Comparison of ENCODE assay signal across 8 cellular contexts in the genomic region with DNA sequence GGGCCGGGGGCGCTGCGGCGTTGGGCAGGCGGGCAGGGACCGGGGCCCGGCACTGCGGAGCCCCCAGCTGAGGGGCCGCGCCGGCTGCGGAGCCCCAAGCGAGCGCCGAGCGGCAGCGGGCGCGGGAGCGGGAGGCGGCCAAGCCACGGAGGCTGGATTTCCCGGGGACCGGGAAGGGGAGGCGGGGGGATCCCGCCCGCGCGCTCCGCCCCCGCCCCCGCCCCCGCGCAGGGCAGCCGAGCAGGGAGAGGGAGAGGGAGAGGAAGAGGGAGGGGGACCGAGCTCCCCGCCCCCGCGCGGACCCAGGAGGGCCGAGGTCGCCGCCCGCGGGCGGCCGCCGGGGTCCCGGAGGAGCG. TPM values are rescaled to one million over a fixed set of nuclear protein-coding genes. Genes with fewer than 3 reads are reported as not detected.
DNase-seq lines count a peak whose midpoint lies in the region; ATAC-seq and TF ChIP-seq lines count a peak whose summit lies in the region.

Gene DLGAP3, minus strand, starts transcription at position 154 of the 356 bp plus-strand sequence. CDS start 24,267 bp downstream, outside the sequence.

- no peak within 1 kb of the TSS for H3K27ac Mint-ChIP-seq in activated CD8-positive, alpha-beta memory T cell treated with anti-CD3 and anti-CD28 coated beads, Interleukin-2, amount 10 ng/mL, durations not matched to agents 7 days and 5 days

- H3K4me3 ChIP-seq in SJCRH30 (peak within 1 kb of the TSS; percentile 62), smooth muscle cell (peak within 1 kb of the TSS; percentile 46)

- no peak within 1 kb of the TSS for H2AFZ ChIP-seq in smooth muscle cell (ENCODE audit: low read depth)

- H3K27ac ChIP-seq in SJCRH30: no peak within 1 kb of the TSS
- no peak within 1 kb of the TSS for H3K27ac ChIP-seq in smooth muscle cell (ENCODE audit: low read depth)

- CTCF ChIA-PET in activated CD8-positive, alpha-beta memory T cell treated with anti-CD3 and anti-CD28 coated beads, Interleukin-2, amount 10 ng/mL, durations not matched to agents 7 days and 5 days (lab: Charles Lee): no interaction called here

- H3K36me3 Mint-ChIP-seq in activated CD8-positive, alpha-beta memory T cell treated with anti-CD3 and anti-CD28 coated beads, Interleukin-2, amount 10 ng/mL, durations not matched to agents 7 days and 5 days: no peaks in the 10 kb centered on the region

- DNase-seq in activated CD8-positive, alpha-beta memory T cell treated with anti-CD3 and anti-CD28 coated beads, Interleukin-2, amount 10 ng/mL, durations not matched to agents 7 days and 5 days: no peak
- no peak for DNase-seq in activated CD8-positive, alpha-beta memory T cell treated with anti-CD3 and anti-CD28 coated beads, Interleukin-2, amount 50 U/mL, for 4 hours
- peak; percentile 43 to 63 for DNase-seq in SJCRH30
- peak; percentile 9 for DNase-seq in glomerular visceral epithelial cell (ENCODE audit: extremely low spot score)
- no peak for DNase-seq in smooth muscle cell (lab: John Stamatoyannopoulos, UW; ENCODE audit: unreplicated experiment)
- no peak for DNase-seq in hippocampal formation (lab: John Stamatoyannopoulos, UW)

- H4K20me1 ChIP-seq in smooth muscle cell (ENCODE audit: low read depth): no peaks in the 10 kb centered on the region

- ATAC-seq in activated CD8-positive, alpha-beta memory T cell treated with anti-CD3 and anti-CD28 coated beads, Interleukin-2, amount 10 ng/mL, durations not matched to agents 7 days and 5 days: peak; percentile 20
- ATAC-seq in GM18858 (IDR thresholded peaks at IDR 0.05; ENCODE audit: unreplicated experiment) (no peak), GM18870 (IDR thresholded peaks at IDR 0.05; ENCODE audit: unreplicated experiment) (no peak)

- no peaks in the 10 kb centered on the region for H3K79me2 ChIP-seq in smooth muscle cell (ENCODE audit: low read depth)

- H3K9ac ChIP-seq in smooth muscle cell (ENCODE audit: low read depth): no peak within 1 kb of the TSS

- WGBS in smooth muscle cell (ENCODE audit: low lambda C conversion rate): 0% methylated on average over 9 of the region's 50 CpGs

- peaks cover 5% of the 10 kb centered on the region for H3K4me1 Mint-ChIP-seq in activated CD8-positive, alpha-beta memory T cell treated with anti-CD3 and anti-CD28 coated beads, Interleukin-2, amount 10 ng/mL, durations not matched to agents 7 days and 5 days

- H3K36me3 ChIP-seq in SJCRH30: no peaks in the 10 kb centered on the region
- no peaks in the 10 kb centered on the region for H3K36me3 ChIP-seq in smooth muscle cell (ENCODE audit: low read depth)

- peaks cover 69% of the 10 kb centered on the region for H3K27me3 Mint-ChIP-seq in activated CD8-positive, alpha-beta memory T cell treated with anti-CD3 and anti-CD28 coated beads, Interleukin-2, amount 10 ng/mL, durations not matched to agents 7 days and 5 days

- peak within 1 kb of the TSS; percentile 39 for H3K4me3 Mint-ChIP-seq in activated CD8-positive, alpha-beta memory T cell treated with anti-CD3 and anti-CD28 coated beads, Interleukin-2, amount 10 ng/mL, durations not matched to agents 7 days and 5 days

- H3K9me3 ChIP-seq in SJCRH30 (replicated peaks) (no peaks in the 10 kb centered on the region), smooth muscle cell (replicated peaks; ENCODE audit: low read depth) (no peaks in the 10 kb centered on the region)

- no peaks in the 10 kb centered on the region for H3K4me1 ChIP-seq in SJCRH30
- H3K4me1 ChIP-seq in smooth muscle cell (ENCODE audit: low read depth): no peaks in the 10 kb centered on the region

- H3F3A ChIP-seq in smooth muscle cell (ENCODE audit: low read depth): no peaks in the 10 kb centered on the region

- H3K27me3 ChIP-seq in SJCRH30 (peaks cover 14% of the 10 kb centered on the region), smooth muscle cell (ENCODE audit: low read depth) (peaks cover 78% of the 10 kb centered on the region)

- H3K9me3 Mint-ChIP-seq in activated CD8-positive, alpha-beta memory T cell treated with anti-CD3 and anti-CD28 coated beads, Interleukin-2, amount 10 ng/mL, durations not matched to agents 7 days and 5 days (ENCODE audit: low read depth): no peaks in the 10 kb centered on the region

- TF ChIP-seq CTCF in smooth muscle cell (IDR thresholded peaks at IDR 0.05; ENCODE audit: borderline replicate concordance, insufficient read depth, poor library complexity, severe bottlenecking): no peak

- H3K4me2 ChIP-seq in smooth muscle cell: peak within 1 kb of the TSS; percentile 87

RNA-seq across cellular contexts. Expression of gene DLGAP3, which starts in this region (rescaled TPM):
- under 1 TPM; 0.50 to 0.66 TPM for total RNA-seq in activated CD8-positive, alpha-beta memory T cell treated with anti-CD3 and anti-CD28 coated beads, Interleukin-2, amount 10 ng/mL, durations not matched to agents 7 days and 5 days
- total RNA-seq in SJCRH30 (2014; rRNA removed; shearing (Covaris generic)): 0.81 and 0.89 TPM in 2 replicates
- not detected in 2 replicates for total RNA-seq in smooth muscle cell
- not detected in 2 replicates for polyA plus RNA-seq in smooth muscle cell

Comparison
In these comparisons a context has a peak if more than half of its experiments do, and no peak if none do; other contexts are left out.
1. Peak in ATAC-seq in activated CD8-positive, alpha-beta memory T cell treated with anti-CD3 and anti-CD28 coated beads, Interleukin-2, amount 10 ng/mL, durations not matched to agents 7 days and 5 days; RNA of the gene not detected or under 1 TPM.
2. Peak in DNase-seq and H3K4me3 ChIP-seq in SJCRH30; RNA of the gene not detected or under 1 TPM.